ENCODE assay signal across 20 cellular contexts in the genomic region with DNA sequence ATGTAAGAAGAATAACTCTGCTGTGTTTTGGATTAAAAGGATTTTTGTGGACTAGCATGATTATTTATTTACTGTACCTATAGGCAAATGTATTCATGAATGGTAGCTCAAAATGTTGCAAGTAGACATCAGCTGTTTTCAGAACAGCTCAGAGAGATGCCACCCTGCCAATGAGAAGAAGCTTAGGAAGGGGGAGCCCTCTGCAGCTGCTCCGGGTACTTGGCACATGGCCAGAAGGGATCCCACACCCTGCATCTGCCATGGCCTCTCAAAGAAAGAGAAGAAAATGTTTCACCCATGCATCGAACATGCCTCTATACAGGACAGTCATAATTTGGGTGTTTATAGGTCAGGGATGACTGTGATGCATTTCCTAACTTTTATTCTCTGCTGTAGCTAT. TPM values are rescaled to one million over a fixed set of nuclear protein-coding genes. Genes with fewer than 3 reads are reported as not detected.
A peak's percentile ranks its signal among the peaks of the same experiment; 100 is the strongest.
DNase-seq lines count a peak whose midpoint lies in the region; ATAC-seq, FAIRE-seq and TF ChIP-seq lines count a peak whose summit lies in the region.
"Had no signal": no experiment of that assay in that cellular context is flagged by ENCODE, and none has a peak within 500 bp of the region (broad histone marks: within the 10 kb centered on the region; RNA-seq: fewer than 3 reads in every experiment).

No MANE protein-coding gene starts in this region.

- POLR2A ChIA-PET in IMR-90 (lab: Charles Lee; ENCODE audit: unreplicated experiment) = no interaction called here

- TF ChIP-seq EP300 in sigmoid colon (IDR thresholded peaks at IDR 0.05) = no peak

- H3F3A ChIP-seq in neural progenitor cell (ENCODE audit: low read depth) = no peaks in the 10 kb centered on the region

- TF ChIP-seq CTCF in IMR-90 (conservative IDR thresholded peaks at IDR 0.05; ENCODE audit: low read depth, low read length) (no peak), neural progenitor cell (IDR thresholded peaks at IDR 0.05) (no peak), sigmoid colon (IDR thresholded peaks at IDR 0.05) (no peak)

- no peaks in the 10 kb centered on the region for H3K4me1 Mint-ChIP-seq in neural progenitor cell

- H3K18ac ChIP-seq in IMR-90 (ENCODE audit: low read depth, low read length) = peak overlapping the region; percentile 53; the same call in 1 of the 2 replicates

- intact Hi-C loops in IMR-90 (cut with micrococcal nuclease) (no loop called here), sigmoid colon (cut with DNase I) (no loop called here)

- H3K79me2 ChIP-seq in neural progenitor cell (ENCODE audit: low read depth) = no peaks in the 10 kb centered on the region

- CTCF ChIA-PET in IMR-90 (lab: Yijun Ruan, JAX) = interaction anchor here (0.7 to 1.1 kb wide), 2 partner anchors 15 to 561 kb away, joined by 3 read pairs; no protein-coding TSS in a partner anchor

- H3K4me3 ChIP-seq in BLaER1 = no peak overlapping the region
- no peak overlapping the region for H3K4me3 ChIP-seq in IMR-90 (ENCODE audit: insufficient read depth, low read depth, low read length)
- no peak overlapping the region for H3K4me3 ChIP-seq in neural progenitor cell
- H3K4me3 ChIP-seq in sigmoid colon = no peak overlapping the region
- H3K4me3 ChIP-seq: adrenal gland had no signal

- H2AK5ac ChIP-seq in IMR-90 (ENCODE audit: low read depth, low read length) = no peak overlapping the region

- no peaks in the 10 kb centered on the region for H3K9me3 ChIP-seq in BLaER1
- H3K9me3 ChIP-seq in IMR-90 (ENCODE audit: control insufficient read depth, insufficient read depth, low read length) = no peaks in the 10 kb centered on the region
- H3K9me3 ChIP-seq in neural progenitor cell (ENCODE audit: low read depth) = no peaks in the 10 kb centered on the region
- H3K9me3 ChIP-seq in sigmoid colon = no peaks in the 10 kb centered on the region
- H3K9me3 ChIP-seq: adrenal gland had no signal

- H4K20me1 ChIP-seq in BLaER1 (no peaks in the 10 kb centered on the region), IMR-90 (ENCODE audit: insufficient read depth, low read length) (no peaks in the 10 kb centered on the region), neural progenitor cell (ENCODE audit: low read depth) (no peaks in the 10 kb centered on the region)

- H3K23ac ChIP-seq in IMR-90 (ENCODE audit: low read depth, low read length) = no peak overlapping the region

- DNase-seq in IMR-90 (no peak), caudate nucleus (lab: John Stamatoyannopoulos, UW) (peak in 43 of 61 donors; percentile 1 to 62 (median 23)), neural progenitor cell (ENCODE audit: low spot score) (no peak), sigmoid colon (no peak), GM12891 (ENCODE audit: insufficient read length, low spot score) (no peak), T1000 (lab: John Stamatoyannopoulos, UW) (no peak)
- DNase-seq: activated CD4-positive, CD25-positive, alpha-beta regulatory T cell; activated effector memory CD4-positive, alpha-beta T cell treated with Interleukin-2 at 50 U/mL for 16 hours; adrenal gland; AML-193; GF-D8; HFFc6; kidney glomerular epithelial cell; NCI-H187 treated with DMSO at 0.1 percent for 48 hours; Right ventricle myocardium superior; stimulated activated CD4-positive, alpha-beta T cell treated with anti-CD3 and anti-CD28 coated beads, Interleukin-2, amount 100 ng/mL, for 48 hours had no signal

- H3K27me3 ChIP-seq in BLaER1 (no peaks in the 10 kb centered on the region), IMR-90 (ENCODE audit: control insufficient read depth, insufficient read depth, low read length) (no peaks in the 10 kb centered on the region), neural progenitor cell (no peaks in the 10 kb centered on the region), sigmoid colon (no peaks in the 10 kb centered on the region)
- H3K27me3 ChIP-seq: adrenal gland had no signal

- H4K5ac ChIP-seq in IMR-90 (ENCODE audit: low read depth, low read length) = no peak overlapping the region; the same call in 1 of the 2 replicates

- H3K27me3 Mint-ChIP-seq in neural progenitor cell (ENCODE audit: insufficient read depth, low read depth) = no peaks in the 10 kb centered on the region

- TF ChIP-seq RAD21 in IMR-90 (IDR thresholded peaks at IDR 0.05; ENCODE audit: low read length) = no peak

- H3K4me3 Mint-ChIP-seq in neural progenitor cell = no peak overlapping the region
- H3K4me3 Mint-ChIP-seq: central memory CD8-positive, alpha-beta T cell; HFFc6 had no signal

- no peak overlapping the region for H3K27ac Mint-ChIP-seq in neural progenitor cell
- H3K27ac Mint-ChIP-seq: HFFc6 had no signal

- H2AFZ ChIP-seq in IMR-90 (replicated peaks; ENCODE audit: low read length, poor library complexity) = no peak overlapping the region
- peak overlapping the region; percentile 74 for H2AFZ ChIP-seq in neural progenitor cell (replicated peaks)

- peaks cover 29% of the 10 kb centered on the region for H3K4me1 ChIP-seq in BLaER1
- H3K4me1 ChIP-seq in IMR-90 (ENCODE audit: control insufficient read depth, insufficient read depth, low read length) = peaks cover 13% of the 10 kb centered on the region
- H3K4me1 ChIP-seq in neural progenitor cell = no peaks in the 10 kb centered on the region
- peaks cover 0 to 4% (median 0%) of the 10 kb centered on the region in 4 donors for H3K4me1 ChIP-seq in sigmoid colon

- in situ Hi-C loops in IMR-90 (cut with MboI; ENCODE audit: low sequenced_read_pairs) = no loop called here

- FAIRE-seq in GM12891 (lab: Jason Lieb, UNC) = no peak
- FAIRE-seq: D721Med, GM12892 had no signal

- no peaks in the 10 kb centered on the region for H3K36me3 Mint-ChIP-seq in neural progenitor cell

- no peak overlapping the region for H3K56ac ChIP-seq in IMR-90 (ENCODE audit: extremely low read depth, insufficient read depth, low read length)

- no peaks in the 10 kb centered on the region for H3K9me3 Mint-ChIP-seq in neural progenitor cell
- H3K9me3 Mint-ChIP-seq: central memory CD8-positive, alpha-beta T cell; HFFc6 had no signal

- BruUV-seq in IMR-90 (replicated peaks; lab: Mats Ljungman, UMichigan) = no TSS peak

- no peak overlapping the region for H3K27ac ChIP-seq in BLaER1
- H3K27ac ChIP-seq in IMR-90 (ENCODE audit: insufficient read depth, low read length) = no peak overlapping the region
- peak overlapping the region; percentile 42 for H3K27ac ChIP-seq in caudate nucleus (ENCODE audit: low read depth, low read length)
- no peak overlapping the region for H3K27ac ChIP-seq in neural progenitor cell
- no peak overlapping the region for H3K27ac ChIP-seq in sigmoid colon
- H3K27ac ChIP-seq: adrenal gland had no signal

- no peak overlapping the region for H4K91ac ChIP-seq in IMR-90 (ENCODE audit: insufficient read depth, low read depth, low read length)

- TF ChIP-seq POLR2A in IMR-90 (IDR thresholded peaks at IDR 0.05; ENCODE audit: low read depth, low read length) (no peak), sigmoid colon (IDR thresholded peaks at IDR 0.05) (no peak), GM12891 (IDR thresholded peaks at IDR 0.05; ENCODE audit: low read depth, low read length) (no peak)

- H3K14ac ChIP-seq in IMR-90 (replicated peaks; ENCODE audit: low read depth, low read length) = 0 out of 2 replicates have a peak overlapping the region, but pooled peaks have one; percentile 0

- 0 out of 2 replicates have a peak overlapping the region, but pooled peaks have one; percentile 1 for H3K4me2 ChIP-seq in BLaER1
- H3K4me2 ChIP-seq in IMR-90 (ENCODE audit: low read depth, low read length) = no peak overlapping the region
- no peak overlapping the region for H3K4me2 ChIP-seq in neural progenitor cell

- no peak overlapping the region; the same call in 1 of the 2 replicates for H3K4ac ChIP-seq in IMR-90 (ENCODE audit: low read depth, low read length)

- ATAC-seq in IMR-90 (ENCODE audit: low read depth) = no peak

- H2AK9ac ChIP-seq in IMR-90 (replicated peaks; ENCODE audit: low read depth, low read length, poor library complexity) = no peak overlapping the region

- H2BK20ac ChIP-seq in IMR-90 (ENCODE audit: low read depth, low read length) = peak overlapping the region; percentile 14; the same call in 1 of the 2 replicates

- H3K79me1 ChIP-seq in IMR-90 (ENCODE audit: low read depth in 1 of 2, low read length in 2 of 2) = no peaks in the 10 kb centered on the region

- H2BK120ac ChIP-seq in IMR-90 (ENCODE audit: low read depth, low read length) = peak overlapping the region; percentile 50; the same call in 1 of the 2 replicates

- WGBS in IMR-90 (ENCODE audit: extremely low coverage in 2 of 2, insufficient read length in 1 of 2), 2 experiments = no CpG with 5 or more reads among the region's 2 CpGs
- 44 to 51% methylated on average over 2 of the region's 2 CpGs for WGBS in sigmoid colon, 2 donors

- H3K9ac ChIP-seq in BLaER1 (no peak overlapping the region), IMR-90 (ENCODE audit: low read depth, low read length) (no peak overlapping the region), neural progenitor cell (no peak overlapping the region)

- no peak overlapping the region for H2BK5ac ChIP-seq in IMR-90 (ENCODE audit: low read depth, low read length, poor library complexity, severe bottlenecking)

- dilution Hi-C loops in IMR-90 (cut with HindIII; ENCODE audit: low sequenced_read_pairs, unreplicated experiment) = no loop called here

- 0 out of 4 replicates have a peak overlapping the region, but pooled peaks of 1 of the 2 experiments have one; percentile 9 for H4K8ac ChIP-seq in IMR-90 (ENCODE audit: low read depth in 2 of 2, low read length in 2 of 2)

- H3K36me3 ChIP-seq in BLaER1 = no peaks in the 10 kb centered on the region
- no peaks in the 10 kb centered on the region for H3K36me3 ChIP-seq in IMR-90 (ENCODE audit: control insufficient read depth, insufficient read depth, low read length)
- H3K36me3 ChIP-seq in neural progenitor cell = no peaks in the 10 kb centered on the region
- no peaks in the 10 kb centered on the region for H3K36me3 ChIP-seq in sigmoid colon
- H3K36me3 ChIP-seq: adrenal gland had no signal

- H2BK15ac ChIP-seq in IMR-90 (ENCODE audit: low read depth, low read length) = no peak overlapping the region

- H3K9me1 ChIP-seq in IMR-90 (ENCODE audit: insufficient read depth, low read length) = peaks cover 3% of the 10 kb centered on the region; the same call in 1 of the 2 replicates

TF ChIP-seq in IMR-90, 13 proteins besides CTCF, POLR2A, EP300 and RAD21 (continues in another document):
- TF ChIP-seq NFE2L2 (IDR thresholded peaks at IDR 0.05; ENCODE audit: low read depth, low read length) (no peak), RCOR1 (IDR thresholded peaks at IDR 0.05; ENCODE audit: insufficient replicate concordance, low read length) (no peak)

TF ChIP-seq in GM12891, 5 proteins besides CTCF, POLR2A, EP300 and RAD21 (continues in another document):
- TF ChIP-seq PAX5 (IDR thresholded peaks at IDR 0.05; ENCODE audit: insufficient read depth, low read length, severe bottlenecking) = no peak
- TF ChIP-seq POLR2AphosphoS5 (IDR thresholded peaks at IDR 0.05; ENCODE audit: low read depth, low read length) = no peak

RNA-seq across cellular contexts. Expression of a gene that starts 30.5 kb away (rescaled TPM):
- 103 and 126 TPM in 2 replicates for total RNA-seq in IMR-90 (2012; rRNA removed)
- polyA plus RNA-seq in IMR-90 (2012; rRNA removed) = 24.8 and 26.9 TPM in 2 replicates
- polyA plus RNA-seq in IMR-90 (2012; cell fraction: cytosol; rRNA removed) = 8.1 and 11.6 TPM in 2 replicates
- polyA plus RNA-seq in IMR-90 (2012; cell fraction: nucleus; rRNA removed; ENCODE audit: low replicate concordance) = 9.4 and 35.9 TPM in 2 replicates
- total RNA-seq in neural progenitor cell (ENCODE audit: low replicate concordance) = 19.6 and 25.0 TPM in 2 replicates
- total RNA-seq in sigmoid colon = 100 to 1,000 TPM in 1 of 4 donors, 10 to 100 TPM in 3; 84.7 to 110 (median 95.1) TPM
- 10 to 100 TPM; 11.8 to 16.2 (median 14.8) TPM for polyA plus RNA-seq in sigmoid colon
- polyA plus RNA-seq in GM12891 (2012; ENCODE audit: low read depth, missing spikeins) = 1.7 TPM

Comparison
In these comparisons a context has a peak if more than half of its experiments do, and no peak if none do; other contexts are left out.
1. DNase-seq: peak in caudate nucleus (43 of 61); none in IMR-90 (single experiment), neural progenitor cell (single experiment), sigmoid colon (single experiment), GM12891 (single experiment) and T1000 (single experiment).